ENCODE assay signal across 10 cellular contexts in genomic region chr2:230268606-230269222, GRCh38. TPM values are rescaled to one million over a fixed set of nuclear protein-coding genes. Genes with fewer than 3 reads are reported as not detected.
A peak's percentile ranks its signal among the peaks of the same experiment; 100 is the strongest.
DNase-seq lines count a peak whose midpoint lies in the region; ATAC-seq and TF ChIP-seq lines count a peak whose summit lies in the region.
"Had no signal": no experiment of that assay in that cellular context is flagged by ENCODE, and none has a peak within 500 bp of the region (broad histone marks: within the 10 kb centered on the region; RNA-seq: fewer than 3 reads in every experiment).

No MANE protein-coding gene starts in this region.

- H3K36me3 Mint-ChIP-seq in activated T-cell treated with anti-CD3 and anti-CD28 coated beads, Interleukin-2, amount 50 U/mL, for 24 hours (ENCODE audit: low read depth): peaks cover 97% of the 10 kb centered on the region
- peaks cover 88% of the 10 kb centered on the region for H3K36me3 Mint-ChIP-seq in stimulated activated effector memory CD8-positive, alpha-beta T cell treated with anti-CD3 and anti-CD28 coated beads, Interleukin-12 subunit alpha, Interleukin-12 subunit beta, amount 100 ng/mL, for 72 hours
- H3K36me3 Mint-ChIP-seq: WTC11 had no signal

- peaks cover 68% of the 10 kb centered on the region for H3K4me1 Mint-ChIP-seq in activated T-cell treated with anti-CD3 and anti-CD28 coated beads, Interleukin-2, amount 50 U/mL, for 24 hours (ENCODE audit: low read depth)
- H3K4me1 Mint-ChIP-seq in stimulated activated effector memory CD8-positive, alpha-beta T cell treated with anti-CD3 and anti-CD28 coated beads, Interleukin-12 subunit alpha, Interleukin-12 subunit beta, amount 100 ng/mL, for 72 hours: peaks cover 39% of the 10 kb centered on the region

- no peaks in the 10 kb centered on the region for H3K4me1 ChIP-seq in A673 (ENCODE audit: insufficient read depth, low read length, poor library complexity, severe bottlenecking)

- H3K27ac ChIP-seq in brain microvascular endothelial cell: no peak overlapping the region
- H3K27ac ChIP-seq in A673 (ENCODE audit: low read depth, low read length, poor library complexity, severe bottlenecking): no peak overlapping the region

- peak overlapping the region; percentile 9 for H3K4me3 Mint-ChIP-seq in activated T-cell treated with anti-CD3 and anti-CD28 coated beads, Interleukin-2, amount 50 U/mL, for 24 hours
- peak overlapping the region; percentile 7 for H3K4me3 Mint-ChIP-seq in stimulated activated effector memory CD8-positive, alpha-beta T cell treated with anti-CD3 and anti-CD28 coated beads, Interleukin-12 subunit alpha, Interleukin-12 subunit beta, amount 100 ng/mL, for 72 hours
- H3K4me3 Mint-ChIP-seq: neural crest cell, WTC11 had no signal

- POLR2A ChIA-PET in A673 (lab: Charles Lee; ENCODE audit: low non-redundant PET): no interaction called here

- DNase-seq in activated T-cell treated with anti-CD3 and anti-CD28 coated beads, Interleukin-2, amount 50 U/mL, for 24 hours: no peak
- no peak for DNase-seq in activated T-cell treated with anti-CD3 and anti-CD28 coated beads, Interleukin-2, amount 50 U/mL, for 48 hours
- DNase-seq in HCEC 1CT (peak; percentile 5), LHCN-M2 (ENCODE audit: low read depth) (peak; percentile 26), H7 (no peak), brain microvascular endothelial cell (no peak), A673 (ENCODE audit: low spot score) (no peak)
- DNase-seq in stimulated activated effector memory CD8-positive, alpha-beta T cell treated with anti-CD3 and anti-CD28 coated beads, Interleukin-12 subunit alpha, Interleukin-12 subunit beta, amount 100 ng/mL, for 72 hours (ENCODE audit: low spot score in 2 of 2): no peak

- in situ Hi-C loops in brain microvascular endothelial cell (cut with HindIII; ENCODE audit: low pct_ligation_motif_present, low sequenced_read_pairs): no loop called here

- CTCF ChIA-PET in A673 (lab: Charles Lee): no interaction called here

- H3K9me3 ChIP-seq in A673 (ENCODE audit: low read depth, low read length, poor library complexity, severe bottlenecking): no peaks in the 10 kb centered on the region

- peak overlapping the region; percentile 90 for H3K27ac Mint-ChIP-seq in activated T-cell treated with anti-CD3 and anti-CD28 coated beads, Interleukin-2, amount 50 U/mL, for 24 hours
- H3K27ac Mint-ChIP-seq in stimulated activated effector memory CD8-positive, alpha-beta T cell treated with anti-CD3 and anti-CD28 coated beads, Interleukin-12 subunit alpha, Interleukin-12 subunit beta, amount 100 ng/mL, for 72 hours: peak overlapping the region; percentile 6
- H3K27ac Mint-ChIP-seq: WTC11 had no signal

- intact Hi-C loops in A673 (cut with micrococcal nuclease; ENCODE audit: unreplicated experiment): no loop called here

- no TSS peak for BruUV-seq in A673 (replicated peaks; lab: Mats Ljungman, UMichigan)

- no peaks in the 10 kb centered on the region for H3K27me3 Mint-ChIP-seq in activated T-cell treated with anti-CD3 and anti-CD28 coated beads, Interleukin-2, amount 50 U/mL, for 24 hours

- H3K27me3 ChIP-seq in H7 (ENCODE audit: control insufficient read depth, insufficient read depth, low read length) (no peaks in the 10 kb centered on the region), brain microvascular endothelial cell (replicated peaks) (no peaks in the 10 kb centered on the region), A673 (replicated peaks; ENCODE audit: insufficient read depth, low read depth, low read length, poor library complexity) (no peaks in the 10 kb centered on the region)

- no peak overlapping the region for H3K4me3 ChIP-seq in H7 (ENCODE audit: insufficient read depth, low read depth, low read length)
- no peak overlapping the region for H3K4me3 ChIP-seq in brain microvascular endothelial cell (ENCODE audit: low read depth, low read length)
- no peak overlapping the region for H3K4me3 ChIP-seq in A673 (ENCODE audit: low read depth, low read length, poor library complexity, severe bottlenecking)

- H3K9me3 Mint-ChIP-seq in activated T-cell treated with anti-CD3 and anti-CD28 coated beads, Interleukin-2, amount 50 U/mL, for 24 hours: peaks cover 13% of the 10 kb centered on the region
- H3K9me3 Mint-ChIP-seq in stimulated activated effector memory CD8-positive, alpha-beta T cell treated with anti-CD3 and anti-CD28 coated beads, Interleukin-12 subunit alpha, Interleukin-12 subunit beta, amount 100 ng/mL, for 72 hours: peaks cover 6% of the 10 kb centered on the region
- H3K9me3 Mint-ChIP-seq: neural crest cell had no signal

- H3K36me3 ChIP-seq in H7 (replicated peaks; ENCODE audit: control insufficient read depth, insufficient read depth, low read length) (no peaks in the 10 kb centered on the region), brain microvascular endothelial cell (replicated peaks) (no peaks in the 10 kb centered on the region), A673 (ENCODE audit: insufficient read depth, low read length, poor library complexity, severe bottlenecking) (no peaks in the 10 kb centered on the region)

- TF ChIP-seq CTCF in brain microvascular endothelial cell (IDR thresholded peaks at IDR 0.05; ENCODE audit: low read depth, low read length, missing control alignments) (no peak), A673 (conservative IDR thresholded peaks at IDR 0.05; ENCODE audit: low read depth, low read length) (no peak)

- peak; percentile 80 for ATAC-seq in stimulated activated effector memory CD8-positive, alpha-beta T cell treated with anti-CD3 and anti-CD28 coated beads, Interleukin-12 subunit alpha, Interleukin-12 subunit beta, amount 100 ng/mL, for 72 hours
- ATAC-seq: WTC11 had no signal

RNA-seq across cellular contexts. Expression of gene SP140, which starts 43.2 kb away (rescaled TPM):
- 0.34 TPM in 1 of 2 replicates, not detected in the other for total RNA-seq in LHCN-M2 (2014; rRNA removed)
- 1.3 TPM for polyA plus RNA-seq in LHCN-M2 (2012)
- 0.55 TPM in 1 of 2 replicates, not detected in the other for total RNA-seq in H7 (2014; rRNA removed; shearing (Covaris generic))
- 0.32 and 1.0 TPM in 2 replicates for total RNA-seq in A673 (2021)
- total RNA-seq: neural crest cell had no signal

RNA-seq across cellular contexts. Expression of gene SP110, which starts 48.9 kb away (rescaled TPM):
- total RNA-seq in LHCN-M2 (2014; rRNA removed): 12.6 and 20.8 TPM in 2 replicates
- 12.6 TPM for polyA plus RNA-seq in LHCN-M2 (2012)
- total RNA-seq in H7 (2014; rRNA removed; shearing (Covaris generic)): 1.8 and 2.2 TPM in 2 replicates
- total RNA-seq in A673 (2021): 11.0 and 11.6 TPM in 2 replicates

RNA-seq across cellular contexts. Expression of gene SP140L, which starts 58.3 kb away (rescaled TPM):
- total RNA-seq in LHCN-M2 (2014; rRNA removed) (10.8 and 25.4 TPM in 2 replicates), A673 (2021) (0.37 and 0.61 TPM in 2 replicates)
- polyA plus RNA-seq in LHCN-M2 (2012): 14.2 TPM
- 6.0 and 6.5 TPM in 2 replicates for total RNA-seq in H7 (2014; rRNA removed; shearing (Covaris generic))

Comparison
In these comparisons a context has a peak if more than half of its experiments do, and no peak if none do; other contexts are left out.
1. DNase-seq: peak in HCEC 1CT (single experiment) and LHCN-M2 (single experiment); none in activated T-cell treated with anti-CD3 and anti-CD28 coated beads, Interleukin-2, amount 50 U/mL, for 24 hours (single experiment), activated T-cell treated with anti-CD3 and anti-CD28 coated beads, Interleukin-2, amount 50 U/mL, for 48 hours (0 of 2), stimulated activated effector memory CD8-positive, alpha-beta T cell treated with anti-CD3 and anti-CD28 coated beads, Interleukin-12 subunit alpha, Interleukin-12 subunit beta, amount 100 ng/mL, for 72 hours (0 of 2), H7 (single experiment), brain microvascular endothelial cell (single experiment) and A673 (single experiment).